1 cellular context compared by ENCODE assay signal in the genomic region with DNA sequence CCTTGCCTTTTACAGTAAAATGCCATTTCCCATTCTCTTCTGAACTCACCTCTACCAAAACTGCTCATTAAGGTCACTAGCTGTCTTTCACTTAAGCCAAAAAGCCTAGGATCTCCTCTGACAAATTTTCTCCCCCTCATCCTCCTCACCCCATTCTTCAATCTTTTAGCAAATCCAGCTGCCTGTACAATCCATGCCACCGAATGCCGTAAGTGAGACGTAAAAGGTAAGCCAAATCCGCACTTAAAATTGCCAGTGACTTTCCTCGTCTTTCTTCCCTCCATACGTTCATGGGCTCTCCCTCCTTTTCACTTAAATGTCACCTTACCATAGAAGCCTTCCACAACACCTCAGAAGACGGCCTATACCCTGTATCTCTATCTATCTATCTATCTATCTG.
TF ChIP-seq lines count a peak whose summit lies in the region.

No MANE protein-coding gene starts in this region.

TF ChIP-seq in endothelial cell of umbilical vein, 7 proteins besides CTCF, POLR2A, EP300 and RAD21:
- no peak for TF ChIP-seq JUN (IDR thresholded peaks at IDR 0.05; ENCODE audit: borderline replicate concordance, insufficient read depth, insufficient read length, low read depth)
- TF ChIP-seq MYC (IDR thresholded peaks at IDR 0.05; ENCODE audit: low read depth, low read length), result no peak
- no peak for TF ChIP-seq FOS (IDR thresholded peaks at IDR 0.05; ENCODE audit: borderline replicate concordance, insufficient read depth, low read length)
- TF ChIP-seq, protein P1, sequence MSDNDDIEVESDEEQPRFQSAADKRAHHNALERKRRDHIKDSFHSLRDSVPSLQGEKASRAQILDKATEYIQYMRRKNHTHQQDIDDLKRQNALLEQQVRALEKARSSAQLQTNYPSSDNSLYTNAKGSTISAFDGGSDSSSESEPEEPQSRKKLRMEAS (IDR thresholded peaks at IDR 0.05; ENCODE audit: insufficient read depth, insufficient read length), result no peak
- no peak for TF ChIP-seq EZH2 (IDR thresholded peaks at IDR 0.05; ENCODE audit: borderline replicate concordance, low read depth, low read length, severe bottlenecking)
- no peak for TF ChIP-seq GATA2 (IDR thresholded peaks at IDR 0.05; ENCODE audit: insufficient read depth, insufficient read length, low read depth, low read length)
- TF ChIP-seq POLR2AphosphoS5 (IDR thresholded peaks at IDR 0.05; ENCODE audit: insufficient read depth, low read depth, low read length), result no peak
